ENCODE assay signal across 17 cellular contexts in the genomic region with DNA sequence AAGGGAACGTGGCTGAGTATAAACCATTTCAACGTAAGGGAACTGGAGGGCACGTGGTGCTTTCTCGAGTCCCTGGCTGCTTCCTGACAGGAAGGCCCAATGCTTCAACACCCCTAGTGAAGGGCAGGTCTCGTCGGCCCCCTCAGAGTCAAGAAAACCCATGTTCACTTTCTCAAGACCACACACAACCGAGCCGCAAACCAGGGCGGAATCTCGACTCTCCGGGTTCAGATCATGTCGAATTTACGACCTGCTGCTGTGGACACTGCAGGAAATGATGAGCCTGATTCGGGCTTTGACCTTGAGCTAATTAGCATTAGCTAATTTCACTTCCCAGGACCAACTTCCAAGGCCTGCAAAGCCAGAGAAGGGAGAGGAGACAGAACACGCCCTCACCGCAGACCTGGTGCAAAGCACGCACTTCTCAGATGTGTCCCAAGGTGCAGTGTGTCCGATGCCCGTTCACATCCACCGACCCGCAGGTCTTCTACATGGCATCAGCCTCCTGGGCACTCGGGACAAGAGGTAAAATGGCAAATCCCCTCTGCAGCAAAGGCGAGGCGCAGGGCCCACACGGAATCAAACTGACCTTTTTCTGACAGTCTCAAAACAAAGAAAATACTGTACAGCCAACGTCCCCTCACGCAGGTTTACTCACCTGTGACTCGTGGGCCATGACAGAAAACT.
DNase-seq lines count a peak whose midpoint lies in the region; ATAC-seq and TF ChIP-seq lines count a peak whose summit lies in the region.
"Had no signal": no experiment of that assay in that cellular context is flagged by ENCODE, and none has a peak within 500 bp of the region (broad histone marks: within the 10 kb centered on the region; RNA-seq: fewer than 3 reads in every experiment).

No MANE protein-coding gene starts in this region.

- H3K18ac ChIP-seq in IMR-90 (ENCODE audit: low read depth, low read length) = no peak overlapping the region

- H3K27me3 Mint-ChIP-seq in WTC11 (ENCODE audit: low read depth) = no peaks in the 10 kb centered on the region

- peak overlapping the region; percentile 3 for H2AK9ac ChIP-seq in IMR-90 (replicated peaks; ENCODE audit: low read depth, low read length, poor library complexity)

- H2AFZ ChIP-seq in IMR-90 (replicated peaks; ENCODE audit: low read length, poor library complexity) = no peak overlapping the region
- no peak overlapping the region for H2AFZ ChIP-seq in smooth muscle cell (ENCODE audit: low read depth)

- H3K4me1 Mint-ChIP-seq in WTC11 = peaks cover 29% of the 10 kb centered on the region
- H3K4me1 Mint-ChIP-seq: CD14-positive monocyte had no signal

- no peak for ATAC-seq in IMR-90 (ENCODE audit: low read depth)
- ATAC-seq in WTC11 = no peak
- ATAC-seq in HG02885 (IDR thresholded peaks at IDR 0.05; ENCODE audit: poor library complexity, unreplicated experiment) = no peak
- ATAC-seq: A549; CD8-positive, alpha-beta T cell had no signal

- peak overlapping the region; percentile 57 for H2BK5ac ChIP-seq in IMR-90 (ENCODE audit: low read depth, low read length, poor library complexity, severe bottlenecking)

- peaks cover 9% of the 10 kb centered on the region for H3F3A ChIP-seq in smooth muscle cell (ENCODE audit: low read depth)

- H3K4me3 Mint-ChIP-seq in WTC11 = no peak overlapping the region
- H3K4me3 Mint-ChIP-seq: CD14-positive monocyte; CD8-positive, alpha-beta T cell; H9 had no signal

- peak overlapping the region; percentile 82 for H2BK120ac ChIP-seq in IMR-90 (ENCODE audit: low read depth, low read length)

- H3K9me3 ChIP-seq in IMR-90 (ENCODE audit: control insufficient read depth, insufficient read depth, low read length) (no peaks in the 10 kb centered on the region), smooth muscle cell (replicated peaks; ENCODE audit: low read depth) (no peaks in the 10 kb centered on the region), vagina (no peaks in the 10 kb centered on the region)
- H3K9me3 ChIP-seq: A549, BE2C had no signal

- H2BK15ac ChIP-seq in IMR-90 (ENCODE audit: low read depth, low read length) = peak overlapping the region; percentile 39; the same call in 2 of the 3 replicates

- H4K5ac ChIP-seq in IMR-90 (ENCODE audit: low read depth, low read length) = 0 out of 2 replicates have a peak overlapping the region, but pooled peaks have one; percentile 1

- CTCF ChIA-PET in IMR-90 (lab: Yijun Ruan, JAX) = no interaction called here
- CTCF ChIA-PET in WTC11 (lab: Charles Lee) = interaction anchor here (0.6 kb wide), 1 partner anchor 181 kb away, joined by 3 read pairs; no protein-coding TSS in a partner anchor

- H2BK20ac ChIP-seq in IMR-90 (ENCODE audit: low read depth, low read length) = peak overlapping the region; percentile 11; the same call in 1 of the 2 replicates

- no peak for TF ChIP-seq RAD21 in IMR-90 (IDR thresholded peaks at IDR 0.05; ENCODE audit: low read length)

- peak overlapping the region; percentile 72 for H4K91ac ChIP-seq in IMR-90 (ENCODE audit: insufficient read depth, low read depth, low read length)

- TF ChIP-seq CTCF in IMR-90 (conservative IDR thresholded peaks at IDR 0.05; ENCODE audit: low read depth, low read length) (no peak), WTC11 (IDR thresholded peaks at IDR 0.05) (no peak), smooth muscle cell (IDR thresholded peaks at IDR 0.05; ENCODE audit: borderline replicate concordance, insufficient read depth, poor library complexity, severe bottlenecking) (no peak), vagina (IDR thresholded peaks at IDR 0.05) (no peak)

- in situ Hi-C loops in IMR-90 (cut with MboI; ENCODE audit: low sequenced_read_pairs) = no loop called here

- peak overlapping the region; percentile 83 for H2AK5ac ChIP-seq in IMR-90 (ENCODE audit: low read depth, low read length)

- H3K36me3 ChIP-seq in IMR-90 (ENCODE audit: control insufficient read depth, insufficient read depth, low read length) (0 out of 2 replicates have a peak, but pooled peaks cover 1% of the 10 kb centered on the region), smooth muscle cell (ENCODE audit: low read depth) (no peaks in the 10 kb centered on the region), vagina (no peaks in the 10 kb centered on the region)
- H3K36me3 ChIP-seq: BE2C had no signal

- H3K4me2 ChIP-seq in IMR-90 (ENCODE audit: low read depth, low read length) (no peak overlapping the region), smooth muscle cell (no peak overlapping the region)
- H3K4me2 ChIP-seq: A549 had no signal

- H3K14ac ChIP-seq in IMR-90 (replicated peaks; ENCODE audit: low read depth, low read length) = 0 out of 2 replicates have a peak overlapping the region, but pooled peaks have one; percentile 7

- H3K27ac ChIP-seq in IMR-90 (ENCODE audit: insufficient read depth, low read length) (no peak overlapping the region), smooth muscle cell (ENCODE audit: low read depth) (peak overlapping the region; percentile 90), vagina (no peak overlapping the region)
- H3K27ac ChIP-seq: A549 had no signal

- no peak overlapping the region for H3K4me3 ChIP-seq in IMR-90 (ENCODE audit: insufficient read depth, low read depth, low read length)
- no peak overlapping the region for H3K4me3 ChIP-seq in smooth muscle cell
- no peak overlapping the region for H3K4me3 ChIP-seq in vagina
- H3K4me3 ChIP-seq: A549 had no signal

- TF ChIP-seq POLR2A in IMR-90 (IDR thresholded peaks at IDR 0.05; ENCODE audit: low read depth, low read length) (no peak), vagina (IDR thresholded peaks at IDR 0.05) (no peak)

- H3K9me3 Mint-ChIP-seq in WTC11 = no peaks in the 10 kb centered on the region
- H3K9me3 Mint-ChIP-seq: CD8-positive, alpha-beta T cell; H9 had no signal

- WGBS in IMR-90 (ENCODE audit: extremely low coverage in 2 of 2, insufficient read length in 1 of 2), 2 experiments = 99% methylated on average over 13 of the region's 28 CpGs; no CpG with 5 or more reads in 1 of the 2 experiments
- 95% methylated on average over 28 of the region's 28 CpGs for WGBS in smooth muscle cell (ENCODE audit: low lambda C conversion rate)

- H4K20me1 ChIP-seq in IMR-90 (ENCODE audit: insufficient read depth, low read length) (peaks cover 18% of the 10 kb centered on the region), smooth muscle cell (ENCODE audit: low read depth) (peaks cover 34% of the 10 kb centered on the region)

- H3K27me3 ChIP-seq in IMR-90 (ENCODE audit: control insufficient read depth, insufficient read depth, low read length) (no peaks in the 10 kb centered on the region), smooth muscle cell (ENCODE audit: low read depth) (no peaks in the 10 kb centered on the region), vagina (no peaks in the 10 kb centered on the region)
- H3K27me3 ChIP-seq: BE2C had no signal

- no peak for DNase-seq in IMR-90
- DNase-seq in WTC11 (ENCODE audit: low spot score) = no peak
- DNase-seq in posterior vena cava (ENCODE audit: low spot score) = peak; percentile 64
- no peak for DNase-seq in smooth muscle cell (lab: John Stamatoyannopoulos, UW; ENCODE audit: unreplicated experiment)
- no peak for DNase-seq in mucosa of gallbladder (ENCODE audit: low spot score)
- no peak for DNase-seq in vagina (ENCODE audit: extremely low spot score in 2 of 2)
- DNase-seq: BE2C; CD8-positive, alpha-beta T cell; COR-L47; DMS153; DMS79 treated with DMSO at 0.1 percent for 48 hours; EL; GOT3; H9 had no signal

- peaks cover 76% of the 10 kb centered on the region for H3K79me2 ChIP-seq in smooth muscle cell (ENCODE audit: low read depth)

- dilution Hi-C loops in IMR-90 (cut with HindIII; ENCODE audit: low sequenced_read_pairs, unreplicated experiment) = no loop called here

- POLR2A ChIA-PET in IMR-90 (lab: Charles Lee; ENCODE audit: unreplicated experiment) (no interaction called here), WTC11 (lab: Charles Lee) (no interaction called here)

- H3K27ac Mint-ChIP-seq in WTC11 = 0 out of 2 replicates have a peak overlapping the region, but pooled peaks have one; percentile 26
- H3K27ac Mint-ChIP-seq: CD14-positive monocyte; CD8-positive, alpha-beta T cell had no signal

- H3K23ac ChIP-seq in IMR-90 (ENCODE audit: low read depth, low read length) = no peak overlapping the region

- no TSS peak for BruUV-seq in IMR-90 (replicated peaks; lab: Mats Ljungman, UMichigan)

- peaks cover 41 to 93% of the 10 kb centered on the region in 2 experiments for H3K79me1 ChIP-seq in IMR-90 (ENCODE audit: low read depth in 1 of 2, low read length in 2 of 2)

- H3K9me1 ChIP-seq in IMR-90 (ENCODE audit: insufficient read depth, low read length) = peaks cover 54% of the 10 kb centered on the region

- peak overlapping the region; percentile 14 to 86; a peak in 2 of 4 replicates for H4K8ac ChIP-seq in IMR-90 (ENCODE audit: low read depth in 2 of 2, low read length in 2 of 2)

- no peak overlapping the region for H3K56ac ChIP-seq in IMR-90 (ENCODE audit: extremely low read depth, insufficient read depth, low read length)

- H3K4me1 ChIP-seq in IMR-90 (ENCODE audit: control insufficient read depth, insufficient read depth, low read length) = peaks cover 28% of the 10 kb centered on the region
- H3K4me1 ChIP-seq in smooth muscle cell (ENCODE audit: low read depth) = peaks cover 19% of the 10 kb centered on the region
- H3K4me1 ChIP-seq in vagina = peaks cover 18% of the 10 kb centered on the region
- H3K4me1 ChIP-seq: A549, BE2C had no signal

- intact Hi-C loops in IMR-90 (cut with micrococcal nuclease) = loop anchor here (5.0 kb wide), 1 partner anchor 88 kb away; no protein-coding TSS in a partner anchor
- intact Hi-C loops in posterior vena cava (cut with DNase I) = loop anchor here in 1 of 2 donors (5.0 kb wide), 1 partner anchor 88 kb away; no protein-coding TSS in a partner anchor
- intact Hi-C loops in vagina (cut with DNase I) = no loop called here

- peak overlapping the region; percentile 71 for H3K4ac ChIP-seq in IMR-90 (ENCODE audit: low read depth, low read length)

- no peaks in the 10 kb centered on the region for H3K36me3 Mint-ChIP-seq in WTC11
- H3K36me3 Mint-ChIP-seq: CD14-positive monocyte; CD8-positive, alpha-beta T cell had no signal

- H3K9ac ChIP-seq in IMR-90 (ENCODE audit: low read depth, low read length) (no peak overlapping the region), smooth muscle cell (ENCODE audit: low read depth) (peak overlapping the region; percentile 77)

TF ChIP-seq in IMR-90, 13 proteins besides CTCF, POLR2A, EP300 and RAD21 (continues in another document):
- TF ChIP-seq MXI1 (IDR thresholded peaks at IDR 0.05; ENCODE audit: borderline replicate concordance, low read depth, low read length) (no peak), CHD1 (IDR thresholded peaks at IDR 0.05; ENCODE audit: low read depth, low read length) (no peak)

TF ChIP-seq in WTC11, 78 proteins besides CTCF, POLR2A, EP300 and RAD21:
- no peak for TF ChIP-seq TEAD1 (CRISPR knock-in tag; IDR thresholded peaks at IDR 0.05)
TF ChIP-seq in WTC11: peak in this region for 0.
